1 cellular context compared by ENCODE assay signal in genomic region chr11:59560702-59561469, GRCh38.
A peak's percentile ranks its signal among the peaks of the same experiment; 100 is the strongest.
TF ChIP-seq lines count a peak whose summit lies in the region.

No MANE protein-coding gene starts in this region.

TF ChIP-seq in HEK293, 187 proteins besides CTCF, POLR2A, EP300 and RAD21 (continued from another document):
- TF ChIP-seq MEIS1 (CRISPR knock-in tag; IDR thresholded peaks at IDR 0.05; ENCODE audit: borderline replicate concordance) = no peak
- TF ChIP-seq ZNF280D (tag by site-specific recombination; IDR thresholded peaks at IDR 0.05) = no peak
- no peak for TF ChIP-seq ZBTB11 (tag by site-specific recombination; conservative IDR thresholded peaks at IDR 0.05; ENCODE audit: low read depth)
- TF ChIP-seq ZNF202 (tag by site-specific recombination; IDR thresholded peaks at IDR 0.05; ENCODE audit: borderline replicate concordance) = no peak
- no peak for TF ChIP-seq ZNF488 (tag by site-specific recombination; IDR thresholded peaks at IDR 0.05)
- no peak for TF ChIP-seq ZNF654 (tag by site-specific recombination; IDR thresholded peaks at IDR 0.05; ENCODE audit: low read depth)
- no peak for TF ChIP-seq ZBTB48 (tag by site-specific recombination; IDR thresholded peaks at IDR 0.05)
- no peak for TF ChIP-seq HIC1 (tag by site-specific recombination; IDR thresholded peaks at IDR 0.05)
- TF ChIP-seq ZFHX2 (tag by site-specific recombination; conservative IDR thresholded peaks at IDR 0.05) = peak; percentile 78
- TF ChIP-seq ZNF155 (tag by site-specific recombination; IDR thresholded peaks at IDR 0.05) = no peak
- TF ChIP-seq ZNF792 (tag by site-specific recombination; IDR thresholded peaks at IDR 0.05) = no peak
